ENCODE assay signal across 8 cellular contexts in genomic region chr1:2193514-2194251, GRCh38. TPM values are rescaled to one million over a fixed set of nuclear protein-coding genes. Genes with fewer than 3 reads are reported as not detected.
DNase-seq lines count a peak whose midpoint lies in the region; ATAC-seq, FAIRE-seq and TF ChIP-seq lines count a peak whose summit lies in the region.

No MANE protein-coding gene starts in this region.

- H3K27ac ChIP-seq in HUES6 (ENCODE audit: low read depth, low read length): no peak overlapping the region
- peak overlapping the region; percentile 97 for H3K27ac ChIP-seq in muscle layer of colon (ENCODE audit: low read depth, low read length)

- H3K4me1 ChIP-seq in HUES6 (ENCODE audit: control insufficient read depth, insufficient read depth, low read length) (peaks cover 20% of the 10 kb centered on the region), muscle layer of colon (ENCODE audit: insufficient read depth, low read length) (peaks cover 53% of the 10 kb centered on the region)

- no peak for DNase-seq in AG09309 (ENCODE audit: low read depth)
- DNase-seq in bronchial epithelial cell (ENCODE audit: low read depth): no peak
- DNase-seq in inferior parietal cortex (ENCODE audit: extremely low spot score): no peak
- DNase-seq in cortex of kidney (lab: John Stamatoyannopoulos, UW): no peak

- no peaks in the 10 kb centered on the region for H3K27me3 ChIP-seq in HUES6 (ENCODE audit: control insufficient read depth, insufficient read depth, low read length)
- H3K27me3 ChIP-seq in bronchial epithelial cell (ENCODE audit: control insufficient read depth, insufficient read depth, low read length): no peaks in the 10 kb centered on the region
- H3K27me3 ChIP-seq in muscle layer of colon (ENCODE audit: control insufficient read depth in 1 of 2, insufficient read depth in 2 of 2, low read length in 2 of 2): no peaks in the 10 kb centered on the region

- TF ChIP-seq CTCF in AG09309 (IDR thresholded peaks at IDR 0.05; ENCODE audit: control insufficient read depth, insufficient read depth, low read depth, low read length, missing control alignments) (no peak), bronchial epithelial cell (IDR thresholded peaks at IDR 0.05; ENCODE audit: insufficient read depth, low read length, severe bottlenecking) (no peak)

- ATAC-seq in HG03460 (IDR thresholded peaks at IDR 0.05; ENCODE audit: unreplicated experiment): no peak
- ATAC-seq in HG03095 (IDR thresholded peaks at IDR 0.05; ENCODE audit: unreplicated experiment): no peak

- H3K36me3 ChIP-seq in HUES6 (ENCODE audit: control insufficient read depth, insufficient read depth, low read length) (peaks cover 11% of the 10 kb centered on the region; the same call in 1 of the 2 replicates), bronchial epithelial cell (ENCODE audit: control insufficient read depth, insufficient read depth, low read length) (peaks cover 3% of the 10 kb centered on the region), muscle layer of colon (ENCODE audit: insufficient read depth, low read length) (no peaks in the 10 kb centered on the region)

- no peaks in the 10 kb centered on the region for H3K9me3 ChIP-seq in HUES6 (ENCODE audit: control insufficient read depth, insufficient read depth, low read depth, low read length)
- H3K9me3 ChIP-seq in muscle layer of colon (ENCODE audit: low read length): no peaks in the 10 kb centered on the region

- peak overlapping the region; percentile 53 for H3K4me3 ChIP-seq in AG09309 (ENCODE audit: control insufficient read depth, low read depth, low read length)
- H3K4me3 ChIP-seq in HUES6 (ENCODE audit: low read depth, low read length): peak overlapping the region; percentile 50
- peak overlapping the region; percentile 54 for H3K4me3 ChIP-seq in bronchial epithelial cell (ENCODE audit: low read depth, low read length)
- H3K4me3 ChIP-seq in muscle layer of colon (ENCODE audit: low read depth in 1 of 2, low read length in 2 of 2): peak overlapping the region in 1 of 2 donors; percentile 48

- no peak for FAIRE-seq in bronchial epithelial cell (lab: Jason Lieb, UNC)

- H3K9ac ChIP-seq in HUES6 (ENCODE audit: low read length) (peak overlapping the region; percentile 53), muscle layer of colon (ENCODE audit: low read length) (no peak overlapping the region)

RNA-seq across cellular contexts. Expression of gene FAAP20, which starts 0.9 kb away (rescaled TPM):
- 14.2 and 15.0 TPM in 2 replicates for total RNA-seq in bronchial epithelial cell

RNA-seq across cellular contexts. Expression of gene SKI, which starts 34.4 kb away (rescaled TPM):
- total RNA-seq in bronchial epithelial cell: 8.4 and 9.2 TPM in 2 replicates
